8 cellular contexts compared by ENCODE assay signal in genomic region chr14:80930836-80931389, GRCh38. TPM values are rescaled to one million over a fixed set of nuclear protein-coding genes. Genes with fewer than 3 reads are reported as not detected.
DNase-seq lines count a peak whose midpoint lies in the region; ATAC-seq and TF ChIP-seq lines count a peak whose summit lies in the region.

No MANE protein-coding gene starts in this region.

- peaks cover 0 to 49% (median 25%) of the 10 kb centered on the region in 11 experiments; a peak in 16 of 22 replicates for H3K36me3 ChIP-seq in BLaER1 treated with 17β-estradiol and CSF1 and Interleukin-3, amounts not matched to agents 10 nM and 100 nM
- H3K36me3 ChIP-seq in stomach, result no peaks in the 10 kb centered on the region

- H3K9me3 ChIP-seq in BLaER1 treated with 17β-estradiol and CSF1 and Interleukin-3, amounts not matched to agents 10 nM and 100 nM (replicated peaks in 1 of 11), result peaks cover 13 to 38% (median 29%) of the 10 kb centered on the region in 11 experiments
- no peaks in the 10 kb centered on the region for H3K9me3 ChIP-seq in stomach

- TF ChIP-seq CTCF in stomach (IDR thresholded peaks at IDR 0.05), result no peak

- peak; percentile 91 for DNase-seq in SIG-M5 treated with dmso at 0.1 percent for 504 hours (lab: John Stamatoyannopoulos, UW; ENCODE audit: unreplicated experiment)
- peak; percentile 87 for DNase-seq in central memory CD4-positive, alpha-beta T cell
- DNase-seq in stimulated activated CD8-positive, alpha-beta memory T cell treated with anti-CD3 and anti-CD28 coated beads, Interleukin-2, amount 100 ng/mL, for 48 hours (ENCODE audit: low read depth in 2 of 2), result peak; percentile 15 to 20
- DNase-seq in OCI-M2 (lab: John Stamatoyannopoulos, UW; ENCODE audit: unreplicated experiment), result no peak
- DNase-seq in stomach, result no peak

- peaks cover 53 to 84% (median 71%) of the 10 kb centered on the region in 10 experiments for H3K4me1 ChIP-seq in BLaER1 treated with 17β-estradiol and CSF1 and Interleukin-3, amounts not matched to agents 10 nM and 100 nM
- H3K4me1 ChIP-seq in stomach, result no peaks in the 10 kb centered on the region

- H4K20me1 ChIP-seq in BLaER1 treated with 17β-estradiol and CSF1 and Interleukin-3, amounts not matched to agents 10 nM and 100 nM, result no peaks in the 10 kb centered on the region

- no peak for TF ChIP-seq POLR2A in stomach (IDR thresholded peaks at IDR 0.05)

- H3K4me2 ChIP-seq in BLaER1 treated with 17β-estradiol and CSF1 and Interleukin-3, amounts not matched to agents 10 nM and 100 nM, result peak overlapping the region; percentile 67 to 88 (median 79)

- intact Hi-C loops in stomach (cut with DNase I; ENCODE audit: low total_unique reads), result no loop called here

- peak overlapping the region in 4 of 10 experiments; percentile 12 to 39 (median 28); a peak in 6 of 20 replicates for H3K4me3 ChIP-seq in BLaER1 treated with 17β-estradiol and CSF1 and Interleukin-3, amounts not matched to agents 10 nM and 100 nM
- H3K4me3 ChIP-seq in stomach, result no peak overlapping the region

- H3K27me3 ChIP-seq in BLaER1 treated with 17β-estradiol and CSF1 and Interleukin-3, amounts not matched to agents 10 nM and 100 nM, result no peaks in the 10 kb centered on the region
- no peaks in the 10 kb centered on the region for H3K27me3 ChIP-seq in stomach

- WGBS in stomach, 5 donors, result 60 to 78% (median 73%) methylated on average over 8 of the region's 8 CpGs

- peak overlapping the region in 10 of 11 experiments; percentile 15 to 97 (median 93); a peak in 21 of 22 replicates for H3K27ac ChIP-seq in BLaER1 treated with 17β-estradiol and CSF1 and Interleukin-3, amounts not matched to agents 10 nM and 100 nM
- H3K27ac ChIP-seq in stomach, result peak overlapping the region in 1 of 5 donors; percentile 27

- H3K9ac ChIP-seq in BLaER1 treated with 17β-estradiol and CSF1 and Interleukin-3, amounts not matched to agents 10 nM and 100 nM, result peak overlapping the region in 10 of 11 experiments; percentile 14 to 85 (median 76); a peak in 17 of 22 replicates

- peak; percentile 97 for ATAC-seq in GM19043 (IDR thresholded peaks at IDR 0.05; ENCODE audit: low read depth, unreplicated experiment)
- ATAC-seq in HG03139 (IDR thresholded peaks at IDR 0.05; ENCODE audit: unreplicated experiment), result peak; percentile 98

- no peak for TF ChIP-seq EP300 in stomach (IDR thresholded peaks at IDR 0.05)

RNA-seq across cellular contexts. Expression of gene CEP128, which starts 10.6 kb away (rescaled TPM):
- total RNA-seq in stomach, result 100 to 1,000 TPM in 1 of 5 donors, 10 to 100 TPM in 1, 1 to 10 TPM in 3; 1.2 to 240 (median 7.7) TPM
- polyA plus RNA-seq in stomach, result 1 to 10 TPM; 1.1 to 3.5 (median 1.5) TPM

RNA-seq across cellular contexts. Expression of gene TSHR, which starts 24.5 kb away (rescaled TPM):
- under 1 TPM in 2 of 5 donors, not detected in 3; 0.18 to 0.45 TPM for total RNA-seq in stomach
- polyA plus RNA-seq in stomach, result under 1 TPM in 1 of 3 donors, not detected in 2; 0.46 TPM

Comparison
In these comparisons a context has a peak if more than half of its experiments do, and no peak if none do; other contexts are left out.
1. DNase-seq: peak in SIG-M5 treated with dmso at 0.1 percent for 504 hours (single experiment), central memory CD4-positive, alpha-beta T cell (single experiment) and stimulated activated CD8-positive, alpha-beta memory T cell treated with anti-CD3 and anti-CD28 coated beads, Interleukin-2, amount 100 ng/mL, for 48 hours (2 of 2); none in OCI-M2 (single experiment) and stomach (single experiment).